ENCODE assay signal across 17 cellular contexts in the genomic region with DNA sequence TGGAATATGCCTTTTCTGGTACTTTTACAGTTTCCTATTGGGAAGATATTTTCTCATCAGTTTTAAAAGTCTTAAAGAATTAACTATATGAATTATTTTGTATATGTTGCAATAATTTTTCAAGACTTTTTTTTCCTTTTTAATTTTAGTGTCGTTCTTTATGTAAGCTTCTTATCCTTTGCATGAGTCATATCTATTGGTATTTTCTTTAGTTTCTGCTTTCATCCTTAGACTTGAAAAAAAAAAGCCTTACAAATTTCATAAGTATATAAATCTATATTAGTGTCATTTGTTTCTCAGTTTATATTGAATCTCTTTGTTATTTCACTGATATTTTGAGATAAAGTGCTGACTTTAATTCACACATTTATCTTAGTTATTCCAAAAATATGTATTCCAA.
DNase-seq lines count a peak whose midpoint lies in the region; ATAC-seq and TF ChIP-seq lines count a peak whose summit lies in the region.
"Had no signal": no experiment of that assay in that cellular context is flagged by ENCODE, and none has a peak within 500 bp of the region (broad histone marks: within the 10 kb centered on the region; RNA-seq: fewer than 3 reads in every experiment).

No MANE protein-coding gene starts in this region.

- TF ChIP-seq CTCF in astrocyte of the spinal cord (IDR thresholded peaks at IDR 0.05; ENCODE audit: low read depth, low read length): no peak
- no peak for TF ChIP-seq CTCF in fibroblast of pulmonary artery (IDR thresholded peaks at IDR 0.05; ENCODE audit: low read length, missing control alignments)
- TF ChIP-seq CTCF in smooth muscle cell (IDR thresholded peaks at IDR 0.05; ENCODE audit: borderline replicate concordance, insufficient read depth, poor library complexity, severe bottlenecking): no peak
- TF ChIP-seq CTCF in heart left ventricle (IDR thresholded peaks at IDR 0.05): no peak
- TF ChIP-seq CTCF in H9 (conservative IDR thresholded peaks at IDR 0.05): no peak

- H3T11ph ChIP-seq in H9 (ENCODE audit: low read length): no peak overlapping the region

- H3K4me1 ChIP-seq in smooth muscle cell (ENCODE audit: low read depth) (no peaks in the 10 kb centered on the region), heart left ventricle (peaks cover 0 to 3% (median 0%) of the 10 kb centered on the region in 12 donors), H9 (ENCODE audit: insufficient read depth, low read length) (no peaks in the 10 kb centered on the region)

- H3K14ac ChIP-seq in H9 (ENCODE audit: insufficient read depth, low read length): no peak overlapping the region

- no peak overlapping the region for H4K91ac ChIP-seq in H9 (ENCODE audit: insufficient read length, low read depth, low read length)

- ATAC-seq in heart left ventricle: no peak

- no peak overlapping the region for H2BK15ac ChIP-seq in H9 (ENCODE audit: low read depth, low read length)

- no peak overlapping the region for H3K18ac ChIP-seq in H9 (ENCODE audit: insufficient read length, low read depth, low read length)

- no peaks in the 10 kb centered on the region for H3K36me3 Mint-ChIP-seq in H9 (ENCODE audit: insufficient read depth in 1 of 3, low read depth in 3 of 3)
- H3K36me3 Mint-ChIP-seq: CD14-positive monocyte had no signal

- H3K4me2 ChIP-seq in smooth muscle cell (peak overlapping the region; percentile 69), H9 (ENCODE audit: insufficient read depth, insufficient read length, low read length) (no peak overlapping the region)
- H3K4me2 ChIP-seq: PC-9 had no signal

- H3K79me2 ChIP-seq in smooth muscle cell (ENCODE audit: low read depth) (no peaks in the 10 kb centered on the region), H9 (ENCODE audit: insufficient read depth, low read length) (no peaks in the 10 kb centered on the region)

- H3K27ac Mint-ChIP-seq in H9: no peak overlapping the region
- H3K27ac Mint-ChIP-seq: CD14-positive monocyte had no signal

- no peak overlapping the region for H2AK5ac ChIP-seq in H9 (ENCODE audit: insufficient read length, low read length)

- H2AFZ ChIP-seq in smooth muscle cell (ENCODE audit: low read depth) (no peak overlapping the region), H9 (ENCODE audit: low read length) (no peak overlapping the region)
- H2AFZ ChIP-seq: PC-9 had no signal

- H2BK20ac ChIP-seq in H9 (ENCODE audit: low read depth, low read length, poor library complexity, severe bottlenecking): no peak overlapping the region

- H3K23me2 ChIP-seq in H9 (ENCODE audit: insufficient read length, low read depth, low read length, poor library complexity, severe bottlenecking): no peaks in the 10 kb centered on the region

- intact Hi-C loops in heart left ventricle (cut with DNase I): no loop called here

- TF ChIP-seq POLR2A in heart left ventricle (IDR thresholded peaks at IDR 0.05): no peak

- H3K79me1 ChIP-seq in H9 (ENCODE audit: insufficient read depth, low read depth, low read length, poor library complexity, severe bottlenecking): no peaks in the 10 kb centered on the region

- no peaks in the 10 kb centered on the region for H3F3A ChIP-seq in smooth muscle cell (ENCODE audit: low read depth)

- H3K27me3 ChIP-seq in smooth muscle cell (ENCODE audit: low read depth) (no peaks in the 10 kb centered on the region), heart left ventricle (no peaks in the 10 kb centered on the region), H9 (ENCODE audit: insufficient read depth, low read length) (no peaks in the 10 kb centered on the region)

- H3K23ac ChIP-seq in H9 (ENCODE audit: insufficient read length, low read depth, low read length): no peak overlapping the region

- no peak overlapping the region for H3K27ac ChIP-seq in smooth muscle cell (ENCODE audit: low read depth)
- H3K27ac ChIP-seq in heart left ventricle: no peak overlapping the region
- no peak overlapping the region for H3K27ac ChIP-seq in H9 (ENCODE audit: insufficient read length, low read depth, low read length)
- H3K27ac ChIP-seq: PC-9 had no signal

- H3K56ac ChIP-seq in H9 (ENCODE audit: insufficient read length, low read depth, low read length): no peak overlapping the region

- no peaks in the 10 kb centered on the region for H3K36me3 ChIP-seq in smooth muscle cell (ENCODE audit: low read depth)
- H3K36me3 ChIP-seq in heart left ventricle: no peaks in the 10 kb centered on the region

- H2BK5ac ChIP-seq in H9 (ENCODE audit: insufficient read length, low read length): no peak overlapping the region

- H4K20me1 ChIP-seq in smooth muscle cell (ENCODE audit: low read depth) (no peaks in the 10 kb centered on the region), H9 (ENCODE audit: control insufficient read depth, insufficient read depth, insufficient read length) (no peaks in the 10 kb centered on the region)

- H3K9me3 Mint-ChIP-seq in H9: no peaks in the 10 kb centered on the region

- H4K5ac ChIP-seq in H9 (ENCODE audit: insufficient read length, low read depth, low read length): no peak overlapping the region

- peak; percentile 50 for DNase-seq in HCEC 1CT
- DNase-seq in astrocyte of the spinal cord (ENCODE audit: low read depth, low spot score): peak; percentile 42
- peak; percentile 37 for DNase-seq in fibroblast of pulmonary artery (ENCODE audit: low read depth)
- DNase-seq in smooth muscle cell (lab: John Stamatoyannopoulos, UW; ENCODE audit: unreplicated experiment): no peak
- DNase-seq in heart left ventricle: no peak
- no peak for DNase-seq in activated CD4-positive, alpha-beta T cell treated with anti-CD3 and anti-CD28 coated beads, Interleukin-2, amount 50 U/mL, for 4 hours
- DNase-seq in H9: no peak
- DNase-seq: COR-L47, H7, MM.1S, NCI-H1092, NCI-H1436 treated with DMSO at 0.1 percent for 48 hours, NCI-H2029, NCI-H345, NCI-H526, PC-9 had no signal

- H3K4me3 ChIP-seq in astrocyte of the spinal cord (ENCODE audit: low read depth, low read length): no peak overlapping the region
- no peak overlapping the region for H3K4me3 ChIP-seq in fibroblast of pulmonary artery (replicated peaks; ENCODE audit: low read depth, low read length)
- H3K4me3 ChIP-seq in smooth muscle cell: no peak overlapping the region
- no peak overlapping the region for H3K4me3 ChIP-seq in heart left ventricle
- H3K4me3 ChIP-seq: PC-9 had no signal

- in situ Hi-C loops in astrocyte of the spinal cord (cut with HindIII; ENCODE audit: low sequenced_read_pairs): no loop called here

- no peak overlapping the region for H2BK12ac ChIP-seq in H9 (ENCODE audit: insufficient read length, low read depth, low read length)

- no peak overlapping the region for H3K4ac ChIP-seq in H9 (ENCODE audit: low read depth, low read length)

- H3K9ac ChIP-seq in smooth muscle cell (ENCODE audit: low read depth): no peak overlapping the region
- no peak overlapping the region for H3K9ac ChIP-seq in H9 (ENCODE audit: extremely low read depth, insufficient read length, low read length)

- WGBS in smooth muscle cell (ENCODE audit: low lambda C conversion rate): 27% methylated on average over 1 of the region's 1 CpG
- 70 to 76% (median 75%) methylated on average over 1 of the region's 1 CpG for WGBS in heart left ventricle, 4 donors
- no CpG with 5 or more reads among the region's 1 CpG for WGBS in H9 (ENCODE audit: extremely low coverage, insufficient read length, low lambda C conversion rate)

- no peaks in the 10 kb centered on the region for H3K4me1 Mint-ChIP-seq in H9
- H3K4me1 Mint-ChIP-seq: CD14-positive monocyte had no signal

- H3K27me3 Mint-ChIP-seq in H9 (ENCODE audit: low read depth): no peaks in the 10 kb centered on the region

- no peak overlapping the region for H4K8ac ChIP-seq in H9 (replicated peaks; ENCODE audit: insufficient read length, low read depth, low read length)

- no peak overlapping the region for H3K4me3 Mint-ChIP-seq in H9
- H3K4me3 Mint-ChIP-seq: CD14-positive monocyte had no signal

- no peaks in the 10 kb centered on the region for H3K9me3 ChIP-seq in smooth muscle cell (replicated peaks; ENCODE audit: low read depth)
- H3K9me3 ChIP-seq in heart left ventricle: peaks cover 0 to 6% (median 0%) of the 10 kb centered on the region in 12 donors
- no peaks in the 10 kb centered on the region for H3K9me3 ChIP-seq in H9 (ENCODE audit: control insufficient read depth, low read depth, low read length)

- no peak overlapping the region for H2BK120ac ChIP-seq in H9 (ENCODE audit: low read depth, low read length, poor library complexity, severe bottlenecking)

Comparison
In these comparisons a context has a peak if more than half of its experiments do, and no peak if none do; other contexts are left out.
1. DNase-seq: peak in HCEC 1CT (single experiment), astrocyte of the spinal cord (single experiment) and fibroblast of pulmonary artery (single experiment); none in smooth muscle cell (single experiment), heart left ventricle (0 of 5), activated CD4-positive, alpha-beta T cell treated with anti-CD3 and anti-CD28 coated beads, Interleukin-2, amount 50 U/mL, for 4 hours (0 of 2) and H9 (single experiment).